12 cellular contexts compared by ENCODE assay signal in the genomic region with DNA sequence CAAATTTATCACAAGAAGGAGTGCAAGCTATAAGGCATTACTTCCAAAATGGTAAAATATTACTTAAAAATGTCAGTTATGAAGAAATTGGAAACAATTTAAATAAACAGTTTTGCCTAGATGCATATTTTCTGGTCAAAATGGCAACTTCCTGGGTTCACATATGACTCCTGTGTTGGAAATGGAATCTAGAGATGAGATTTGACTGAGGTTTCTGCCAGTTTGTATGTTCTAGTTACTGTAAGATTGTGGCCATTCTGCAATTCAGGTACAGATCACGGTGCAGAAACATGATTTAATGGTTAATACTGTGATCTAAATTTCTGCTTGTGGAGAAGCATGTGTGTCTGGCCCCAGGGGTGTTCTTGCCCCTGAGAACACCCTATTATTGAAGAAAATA.
DNase-seq lines count a peak whose midpoint lies in the region; ATAC-seq lines count a peak whose summit lies in the region.
"Had no signal": no experiment of that assay in that cellular context is flagged by ENCODE, and none has a peak within 500 bp of the region (broad histone marks: within the 10 kb centered on the region; RNA-seq: fewer than 3 reads in every experiment).

No MANE protein-coding gene starts in this region.

- no peak for DNase-seq in effector CD8-positive, alpha-beta T cell (lab: John Stamatoyannopoulos, UW)
- DNase-seq in DMS114 treated with DMSO at 0.1 percent for 48 hours (lab: John Stamatoyannopoulos, UW; ENCODE audit: unreplicated experiment) = no peak
- DNase-seq in stimulated activated CD8-positive, alpha-beta memory T cell treated with anti-CD3 and anti-CD28 coated beads, Interleukin-4, amount 100 ng/mL, for 48 hours = no peak
- no peak for DNase-seq in activated naive CD4-positive, alpha-beta T cell treated with Interleukin-2 at 50 U/mL for 16 hours
- DNase-seq: activated B cell treated with CpG ODN at 0.5 μM for 24 hours, adrenal gland, NCI-H2081 had no signal

- peak; percentile 43 for ATAC-seq in GM18870 (IDR thresholded peaks at IDR 0.05; ENCODE audit: unreplicated experiment)
- ATAC-seq in GM21528 (IDR thresholded peaks at IDR 0.05; ENCODE audit: low FRiP score, unreplicated experiment) = peak; percentile 34
- ATAC-seq in HG03025 (IDR thresholded peaks at IDR 0.05; ENCODE audit: low FRiP score, unreplicated experiment) = peak; percentile 25
- peak; percentile 25 for ATAC-seq in HG03558 (IDR thresholded peaks at IDR 0.05; ENCODE audit: extremely low read depth, unreplicated experiment)
- ATAC-seq: SK-N-SH treated with all-trans-retinoic acid at 6 μM for 48 hours had no signal
